In genomic region chr4:166274136-166274761, GRCh38 we compare ENCODE assay signal across 15 cellular contexts.
"Had no signal": no experiment of that assay in that cellular context is flagged by ENCODE, and none has a peak within 500 bp of the region (broad histone marks: within the 10 kb centered on the region; RNA-seq: fewer than 3 reads in every experiment).

No MANE protein-coding gene starts in this region.

- ATAC-seq: activated T-cell treated with anti-CD3 and anti-CD28 coated beads, Interleukin-2, amount 50 U/mL, for 4 hours; left lung; natural killer cell treated with Interleukin-12 subunit alpha and Interleukin-12 subunit beta and Interleukin-15 and Interleukin-18, amount 100 ng/mL, for 72 hours; stimulated activated memory B cell treated with anti-CD40 and anti-IgM and Interleukin-4, amounts not matched to agents 10 μg/mL and 1 μg/mL and 100 μg/mL, for 72 hours had no signal

- H3K4me3 Mint-ChIP-seq: activated T-cell treated with anti-CD3 and anti-CD28 coated beads, Interleukin-2, amount 50 U/mL, for 4 hours; natural killer cell treated with Interleukin-12 subunit alpha and Interleukin-12 subunit beta and Interleukin-15 and Interleukin-18, amount 100 ng/mL, for 72 hours; stimulated activated memory B cell treated with anti-CD40 and anti-IgM and Interleukin-4, amounts not matched to agents 10 μg/mL and 1 μg/mL and 100 μg/mL, for 72 hours had no signal

- H3K27me3 Mint-ChIP-seq: natural killer cell treated with Interleukin-12 subunit alpha and Interleukin-12 subunit beta and Interleukin-15 and Interleukin-18, amount 100 ng/mL, for 72 hours; stimulated activated memory B cell treated with anti-CD40 and anti-IgM and Interleukin-4, amounts not matched to agents 10 μg/mL and 1 μg/mL and 100 μg/mL, for 72 hours had no signal

- DNase-seq: activated CD4-positive, alpha-beta T cell treated with anti-CD3 and anti-CD28 coated beads, Interleukin-2, amount 50 U/mL, for 4 hours; activated CD4-positive, CD25-positive, alpha-beta regulatory T cell treated with anti-CD3 and anti-CD28 coated beads, Interleukin-2, amount 50 U/mL, for 72 hours; activated effector memory CD4-positive, alpha-beta T cell treated with Interleukin-2 at 50 U/mL for 16 hours; activated naive CD4-positive, alpha-beta T cell treated with anti-CD3 and anti-CD28 coated beads, Interleukin-2, amount 50 U/mL, for 16 hours; activated T-cell treated with anti-CD3 and anti-CD28 coated beads, Interleukin-2, amount 50 U/mL, for 4 hours; hippocampal formation; kidney; nucleus accumbens; stimulated activated CD4-positive, alpha-beta T cell treated with anti-CD3 and anti-CD28 coated beads, Interleukin-2, amount 100 ng/mL, for 48 hours; T1000; tibial artery; uterus had no signal

- H3K36me3 Mint-ChIP-seq: natural killer cell treated with Interleukin-12 subunit alpha and Interleukin-12 subunit beta and Interleukin-15 and Interleukin-18, amount 100 ng/mL, for 72 hours; stimulated activated memory B cell treated with anti-CD40 and anti-IgM and Interleukin-4, amounts not matched to agents 10 μg/mL and 1 μg/mL and 100 μg/mL, for 72 hours had no signal

- H3K9me3 Mint-ChIP-seq: stimulated activated memory B cell treated with anti-CD40 and anti-IgM and Interleukin-4, amounts not matched to agents 10 μg/mL and 1 μg/mL and 100 μg/mL, for 72 hours had no signal

- H3K4me1 Mint-ChIP-seq: stimulated activated memory B cell treated with anti-CD40 and anti-IgM and Interleukin-4, amounts not matched to agents 10 μg/mL and 1 μg/mL and 100 μg/mL, for 72 hours had no signal

- H3K27ac Mint-ChIP-seq: natural killer cell treated with Interleukin-12 subunit alpha and Interleukin-12 subunit beta and Interleukin-15 and Interleukin-18, amount 100 ng/mL, for 72 hours; stimulated activated memory B cell treated with anti-CD40 and anti-IgM and Interleukin-4, amounts not matched to agents 10 μg/mL and 1 μg/mL and 100 μg/mL, for 72 hours had no signal
